Comparison of ENCODE assay signal across 10 cellular contexts in the genomic region with DNA sequence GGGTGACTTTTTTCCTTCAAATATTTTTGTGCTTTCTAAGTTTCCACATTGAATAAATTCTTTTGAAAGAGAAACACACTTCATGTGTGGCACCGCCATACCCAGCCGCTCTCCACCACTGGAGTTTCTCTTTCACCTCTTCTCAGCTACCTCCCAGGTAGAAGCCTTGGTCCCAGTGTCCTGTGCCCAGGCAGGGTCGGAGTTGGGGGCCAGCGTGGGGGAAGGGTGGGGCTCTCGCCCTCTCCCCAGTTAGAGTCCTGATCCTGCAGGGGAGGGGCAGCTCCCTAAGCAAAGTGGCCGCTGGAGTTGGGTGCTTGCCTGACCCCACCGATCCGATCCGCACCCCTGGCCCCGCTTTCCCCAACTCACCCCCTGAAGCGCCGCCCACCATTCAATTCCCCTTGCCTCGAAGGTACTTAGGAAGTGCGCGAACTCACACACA. TPM values are rescaled to one million over a fixed set of nuclear protein-coding genes. Genes with fewer than 3 reads are reported as not detected.
A peak's percentile ranks its signal among the peaks of the same experiment; 100 is the strongest.
DNase-seq lines count a peak whose midpoint lies in the region; ATAC-seq and TF ChIP-seq lines count a peak whose summit lies in the region.
"Had no signal": no experiment of that assay in that cellular context is flagged by ENCODE, and none has a peak within 500 bp of the region (broad histone marks: within the 10 kb centered on the region; RNA-seq: fewer than 3 reads in every experiment).

No MANE protein-coding gene starts in this region.

- BruUV-seq in Caco-2 (replicated peaks; lab: Mats Ljungman, UMichigan) (no TSS peak), PC-9 (replicated peaks; lab: Mats Ljungman, UMichigan) (no TSS peak)

- H3K9me3 Mint-ChIP-seq in Caco-2 (ENCODE audit: unreplicated experiment) (no peaks in the 10 kb centered on the region), osteocyte (ENCODE audit: unreplicated experiment) (no peaks in the 10 kb centered on the region)

- no peaks in the 10 kb centered on the region for H3K9me2 ChIP-seq in PC-9 (ENCODE audit: insufficient read depth)

- POLR2A ChIA-PET in Caco-2 (lab: Charles Lee), result no interaction called here
- POLR2A ChIA-PET in PC-9 (lab: Charles Lee; ENCODE audit: unreplicated experiment), result no interaction called here

- no peak overlapping the region for H3K27ac ChIP-seq in PC-9
- H3K27ac ChIP-seq in foreskin keratinocyte, result no peak overlapping the region

- intact Hi-C loops in Caco-2 (cut with micrococcal nuclease; ENCODE audit: unreplicated experiment) (no loop called here), PC-9 (cut with micrococcal nuclease; ENCODE audit: unreplicated experiment) (no loop called here)

- H3K27me3 Mint-ChIP-seq in Caco-2 (ENCODE audit: insufficient read depth, unreplicated experiment) (no peaks in the 10 kb centered on the region), osteocyte (ENCODE audit: unreplicated experiment) (no peaks in the 10 kb centered on the region)

- H3F3A ChIP-seq in PC-9 (ENCODE audit: insufficient read depth, low read depth), result peaks cover 35% of the 10 kb centered on the region

- H3K4me3 ChIP-seq in Caco-2 (ENCODE audit: low read depth, low read length), result peak overlapping the region; percentile 76
- peak overlapping the region; percentile 83 for H3K4me3 ChIP-seq in PC-9
- H3K4me3 ChIP-seq in epithelial cell of esophagus (ENCODE audit: low read length), result peak overlapping the region; percentile 56

- H3K36me3 ChIP-seq in Caco-2 (ENCODE audit: control insufficient read depth, insufficient read depth, low read length) (no peaks in the 10 kb centered on the region), PC-9 (ENCODE audit: low read depth) (no peaks in the 10 kb centered on the region)

- no peak for TF ChIP-seq CTCF in Caco-2 (IDR thresholded peaks at IDR 0.05; ENCODE audit: insufficient read depth in 1 of 2, low read depth in 1 of 2, low read length in 1 of 2, severe bottlenecking in 1 of 2, unreplicated experiment in 1 of 2)
- TF ChIP-seq CTCF in PC-9 (conservative IDR thresholded peaks at IDR 0.05), result no peak
- no peak for TF ChIP-seq CTCF in epithelial cell of esophagus (IDR thresholded peaks at IDR 0.05; ENCODE audit: insufficient read depth, low read depth, low read length, missing control alignments)
- no peak for TF ChIP-seq CTCF in osteocyte (IDR thresholded peaks at IDR 0.05)
- TF ChIP-seq CTCF in foreskin keratinocyte (conservative IDR thresholded peaks at IDR 0.05), result no peak

- H3K36me3 Mint-ChIP-seq in Caco-2 (ENCODE audit: insufficient read depth, unreplicated experiment) (no peaks in the 10 kb centered on the region), osteocyte (ENCODE audit: unreplicated experiment) (no peaks in the 10 kb centered on the region)

- H3K4me1 ChIP-seq in Caco-2 (no peaks in the 10 kb centered on the region; the same call in 1 of the 2 replicates), PC-9 (replicated peaks; ENCODE audit: insufficient read depth) (peaks cover 63% of the 10 kb centered on the region), foreskin keratinocyte (peaks cover 14% of the 10 kb centered on the region)

- H3K9me3 ChIP-seq in Caco-2, result no peaks in the 10 kb centered on the region
- H3K9me3 ChIP-seq in PC-9 (ENCODE audit: insufficient read depth, low read depth), result no peaks in the 10 kb centered on the region

- no peaks in the 10 kb centered on the region for H3K27me3 ChIP-seq in Caco-2 (replicated peaks; ENCODE audit: control insufficient read depth, insufficient read depth, low read length)
- H3K27me3 ChIP-seq in PC-9 (ENCODE audit: insufficient read depth, low read depth), result no peaks in the 10 kb centered on the region
- peaks cover 41% of the 10 kb centered on the region for H3K27me3 ChIP-seq in foreskin keratinocyte

- H3K27ac Mint-ChIP-seq in Caco-2 (ENCODE audit: unreplicated experiment), result no peak overlapping the region
- H3K27ac Mint-ChIP-seq in osteocyte (ENCODE audit: unreplicated experiment), result no peak overlapping the region

- CTCF ChIA-PET in Caco-2 (lab: Charles Lee), result interaction anchor here (0.7 kb wide), 1 partner anchor 161 kb away, joined by 3 read pairs; no protein-coding TSS in a partner anchor
- CTCF ChIA-PET in PC-9 (lab: Charles Lee), result no interaction called here

- peak overlapping the region; percentile 78 for H3K4me2 ChIP-seq in PC-9

- H3K4me3 Mint-ChIP-seq in Caco-2 (ENCODE audit: unreplicated experiment) (peak overlapping the region; percentile 78), osteocyte (ENCODE audit: unreplicated experiment) (peak overlapping the region; percentile 69)

- DNase-seq in Caco-2 (no peak), PC-9 (no peak), epithelial cell of esophagus (ENCODE audit: low read depth) (no peak), osteocyte (ENCODE audit: extremely low spot score, unreplicated experiment) (no peak), foreskin keratinocyte (no peak)
- no peak for DNase-seq in activated CD4-positive, alpha-beta T cell treated with anti-CD3 and anti-CD28 coated beads, Interleukin-2, amount 50 U/mL, for 1 hour
- DNase-seq: activated gamma-delta T cell; stimulated activated CD8-positive, alpha-beta memory T cell treated with anti-CD3 and anti-CD28 coated beads, Interleukin-4, amount 100 ng/mL, for 48 hours had no signal

- H3K79me2 ChIP-seq in PC-9 (ENCODE audit: low read depth), result peaks cover 29% of the 10 kb centered on the region

- H3K4me1 Mint-ChIP-seq in Caco-2 (ENCODE audit: low read depth, unreplicated experiment), result peaks cover 10% of the 10 kb centered on the region
- peaks cover 37% of the 10 kb centered on the region for H3K4me1 Mint-ChIP-seq in osteocyte (ENCODE audit: unreplicated experiment)

- no peaks in the 10 kb centered on the region for H4K20me1 ChIP-seq in PC-9 (ENCODE audit: insufficient read depth)

- no peak for ATAC-seq in activated CD4-positive, CD25-positive, alpha-beta regulatory T cell treated with anti-CD3 and anti-CD28 coated beads, Interleukin-2, amount 50 U/mL, for 24 hours
- no peak for ATAC-seq in HG03354 (IDR thresholded peaks at IDR 0.05; ENCODE audit: poor library complexity, severe bottlenecking, unreplicated experiment)
- ATAC-seq in foreskin keratinocyte, result no peak

- H2AFZ ChIP-seq in PC-9, result peak overlapping the region; percentile 77; the same call in 1 of the 2 replicates

RNA-seq across cellular contexts. Expression of gene CLMN, which starts 0.8 kb away (rescaled TPM):
- total RNA-seq in Caco-2 (2022) (5.2 and 6.7 TPM in 2 replicates), PC-9 (2021) (15.8 and 18.3 TPM in 2 replicates), osteocyte (5.1 and 5.4 TPM in 2 replicates), foreskin keratinocyte (4.7 and 5.7 TPM in 2 replicates)
- polyA plus RNA-seq in foreskin keratinocyte, result 1.9 and 3.2 TPM in 2 replicates
